Comparison of ENCODE assay signal across 18 cellular contexts in genomic region chr5:78782728-78783127, GRCh38.
"Had no signal": no experiment of that assay in that cellular context is flagged by ENCODE, and none has a peak within 500 bp of the region (broad histone marks: within the 10 kb centered on the region; RNA-seq: fewer than 3 reads in every experiment).

No MANE protein-coding gene starts in this region.

- H3K4me1 Mint-ChIP-seq: memory B cell, neural crest cell had no signal

- H3K27me3 Mint-ChIP-seq: memory B cell; stimulated activated naive B cell treated with anti-CD40 and anti-IgM and Interleukin-4, amounts not matched to agents 10 μg/mL and 1 μg/mL and 100 μg/mL, for 72 hours; stimulated activated naive CD8-positive, alpha-beta T cell treated with anti-CD3 and anti-CD28 coated beads, Interleukin-15, Interleukin-2, amounts not matched to agents 100 ng/mL and 50 ng/mL, for 24 hours had no signal

- ATAC-seq: gastrocnemius medialis; left lobe of liver; sciatic nerve; stimulated activated naive B cell treated with anti-CD40 and anti-IgM and Interleukin-4, amounts not matched to agents 10 μg/mL and 1 μg/mL and 100 μg/mL, for 72 hours had no signal

- DNase-seq: cortex of kidney; gastrocnemius medialis; kidney; natural killer cell; stimulated activated CD4-positive, alpha-beta T cell treated with anti-CD3 and anti-CD28 coated beads, Interleukin-2, amount 100 ng/mL, for 24 hours; stimulated activated CD4-positive, alpha-beta T cell treated with anti-CD3 and anti-CD28 coated beads, Interleukin-4, amount 100 ng/mL, for 4 hours; stimulated activated naive B cell treated with anti-CD40 and anti-IgM and Interleukin-4, amounts not matched to agents 10 μg/mL and 1 μg/mL and 100 μg/mL, for 72 hours; upper lobe of left lung had no signal

- H3K27ac ChIP-seq: gastrocnemius medialis, prostate gland, thoracic aorta, tibial nerve had no signal

- H3K27ac Mint-ChIP-seq: memory B cell; natural killer cell; stimulated activated naive B cell treated with anti-CD40 and anti-IgM and Interleukin-4, amounts not matched to agents 10 μg/mL and 1 μg/mL and 100 μg/mL, for 72 hours; stimulated activated naive CD8-positive, alpha-beta T cell treated with anti-CD3 and anti-CD28 coated beads, Interleukin-15, Interleukin-2, amounts not matched to agents 100 ng/mL and 50 ng/mL, for 24 hours had no signal

- H3K27me3 ChIP-seq: gastrocnemius medialis, right atrium auricular region, tibial nerve, upper lobe of left lung had no signal

- H3K9me3 ChIP-seq: gastrocnemius medialis, prostate gland, right atrium auricular region, thoracic aorta, upper lobe of left lung had no signal

- H3K4me3 Mint-ChIP-seq: memory B cell; natural killer cell; neural crest cell; stimulated activated naive B cell treated with anti-CD40 and anti-IgM and Interleukin-4, amounts not matched to agents 10 μg/mL and 1 μg/mL and 100 μg/mL, for 72 hours; stimulated activated naive CD8-positive, alpha-beta T cell treated with anti-CD3 and anti-CD28 coated beads, Interleukin-15, Interleukin-2, amounts not matched to agents 100 ng/mL and 50 ng/mL, for 24 hours had no signal

- H3K9me3 Mint-ChIP-seq: natural killer cell had no signal

- H3K4me3 ChIP-seq: gastrocnemius medialis, lung, prostate gland, right atrium auricular region, thoracic aorta, tibial nerve, upper lobe of left lung had no signal

- H3K4me1 ChIP-seq: gastrocnemius medialis, prostate gland had no signal

- H3K36me3 ChIP-seq: gastrocnemius medialis, prostate gland, right atrium auricular region, thoracic aorta, upper lobe of left lung had no signal
